ENCODE assay signal across 11 cellular contexts in the genomic region with DNA sequence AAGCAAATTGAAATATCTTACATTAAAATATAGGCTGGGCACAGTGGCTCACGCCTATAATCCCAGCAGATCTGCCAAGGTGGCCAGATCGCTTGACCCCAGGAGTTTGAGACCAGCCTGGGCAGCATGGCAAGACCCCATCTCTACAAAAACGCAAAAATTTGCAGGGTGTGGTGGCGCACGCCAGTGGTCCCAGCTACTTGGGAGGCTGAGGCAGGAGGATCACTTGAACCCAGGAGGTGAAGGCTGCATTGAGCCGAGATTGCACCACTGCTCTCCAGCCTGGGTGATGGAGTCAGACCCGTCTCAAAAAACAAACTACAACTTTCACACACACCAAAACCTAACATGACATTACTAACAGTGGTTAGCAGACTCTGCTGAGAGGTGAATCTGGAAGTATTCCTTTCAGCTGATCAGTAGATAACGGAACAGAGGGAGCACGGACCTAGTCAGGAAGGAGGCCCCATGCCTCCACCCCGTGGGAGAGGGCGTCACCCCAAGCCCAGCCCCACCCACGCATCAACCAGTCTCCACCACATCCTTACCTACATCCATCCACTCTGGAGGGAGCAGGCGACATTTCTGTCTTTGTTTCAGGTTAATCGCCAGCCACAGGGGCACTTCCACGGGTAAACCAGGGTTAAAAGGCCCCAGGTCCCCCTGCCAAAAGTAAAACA.
A peak's percentile ranks its signal among the peaks of the same experiment; 100 is the strongest.
DNase-seq lines count a peak whose midpoint lies in the region; ATAC-seq and TF ChIP-seq lines count a peak whose summit lies in the region.
"Had no signal": no experiment of that assay in that cellular context is flagged by ENCODE, and none has a peak within 500 bp of the region (broad histone marks: within the 10 kb centered on the region; RNA-seq: fewer than 3 reads in every experiment).

No MANE protein-coding gene starts in this region.

- H3K4me1 ChIP-seq in effector memory CD4-positive, alpha-beta T cell (ENCODE audit: control insufficient read depth, insufficient read depth, low read length, poor library complexity, severe bottlenecking) = peaks cover 9% of the 10 kb centered on the region

- H3K27me3 ChIP-seq in effector memory CD4-positive, alpha-beta T cell (replicated peaks; ENCODE audit: control insufficient read depth, insufficient read depth, low read length, poor library complexity, severe bottlenecking) = no peaks in the 10 kb centered on the region

- peak; percentile 37 for DNase-seq in stimulated activated CD4-positive, alpha-beta T cell treated with anti-CD3 and anti-CD28 coated beads, Interleukin-1b, Interleukin-23, amount 100 ng/mL, for 48 hours
- no peak for DNase-seq in stimulated activated CD4-positive, alpha-beta T cell treated with anti-CD3 and anti-CD28 coated beads, Interleukin-4, amount 100 ng/mL, for 4 hours
- DNase-seq in SK-N-MC (ENCODE audit: low read depth, low spot score) = no peak
- peak; percentile 31 to 40 for DNase-seq in erythroblast (lab: John Stamatoyannopoulos, UW)
- DNase-seq in effector memory CD4-positive, alpha-beta T cell = no peak
- no peak for DNase-seq in Kasumi-1 (lab: John Stamatoyannopoulos, UW)
- DNase-seq: DMS153, psoas muscle had no signal

- no peak for ATAC-seq in GM18498 (IDR thresholded peaks at IDR 0.05; ENCODE audit: unreplicated experiment)
- no peak for ATAC-seq in HG03045 (IDR thresholded peaks at IDR 0.05; ENCODE audit: unreplicated experiment)
- ATAC-seq: psoas muscle had no signal

- H3K9ac ChIP-seq in SK-N-MC (ENCODE audit: insufficient read length) = no peak overlapping the region

- no peaks in the 10 kb centered on the region for H3K9me3 ChIP-seq in SK-N-MC (ENCODE audit: low read depth, low read length)
- no peaks in the 10 kb centered on the region for H3K9me3 ChIP-seq in effector memory CD4-positive, alpha-beta T cell (ENCODE audit: control insufficient read depth, low read length)
- H3K9me3 ChIP-seq: psoas muscle had no signal

- H3K4me3 ChIP-seq in SK-N-MC = peak overlapping the region; percentile 80; the same call in 1 of the 2 replicates
- H3K4me3 ChIP-seq in effector memory CD4-positive, alpha-beta T cell (ENCODE audit: insufficient read depth, low read depth, low read length, poor library complexity, severe bottlenecking) = no peak overlapping the region
- H3K4me3 ChIP-seq: psoas muscle had no signal

- H3K36me3 ChIP-seq in SK-N-MC (ENCODE audit: insufficient read depth, low read length) = no peaks in the 10 kb centered on the region
- H3K36me3 ChIP-seq in effector memory CD4-positive, alpha-beta T cell (ENCODE audit: control insufficient read depth, insufficient read depth, low read length) = no peaks in the 10 kb centered on the region

- no peak overlapping the region for H3K27ac ChIP-seq in SK-N-MC
- H3K27ac ChIP-seq in effector memory CD4-positive, alpha-beta T cell (ENCODE audit: insufficient read depth, low read length, poor library complexity, severe bottlenecking) = no peak overlapping the region
- H3K27ac ChIP-seq: psoas muscle, VCaP had no signal

- no peak for TF ChIP-seq POLR2A in erythroblast (IDR thresholded peaks at IDR 0.05; ENCODE audit: low read length)

Comparison
In these comparisons a context has a peak if more than half of its experiments do, and no peak if none do; other contexts are left out.
1. DNase-seq: peak in stimulated activated CD4-positive, alpha-beta T cell treated with anti-CD3 and anti-CD28 coated beads, Interleukin-1b, Interleukin-23, amount 100 ng/mL, for 48 hours (single experiment) and erythroblast (2 of 2); none in stimulated activated CD4-positive, alpha-beta T cell treated with anti-CD3 and anti-CD28 coated beads, Interleukin-4, amount 100 ng/mL, for 4 hours (0 of 2), SK-N-MC (single experiment), effector memory CD4-positive, alpha-beta T cell (0 of 3) and Kasumi-1 (0 of 2).